Comparison of ENCODE assay signal across 26 cellular contexts in genomic region chr3:115095236-115095635, GRCh38.
"Had no signal": no experiment of that assay in that cellular context is flagged by ENCODE, and none has a peak within 500 bp of the region (broad histone marks: within the 10 kb centered on the region; RNA-seq: fewer than 3 reads in every experiment).

No MANE protein-coding gene starts in this region.

- H3K27ac Mint-ChIP-seq: activated CD8-positive, alpha-beta T cell treated with anti-CD3 and anti-CD28 coated beads, Interleukin-2, amount 10 ng/mL, durations not matched to agents 7 days and 5 days; activated naive CD4-positive, alpha-beta T cell treated with anti-CD3 and anti-CD28 coated beads, Interleukin-2, amount 50 U/mL, for 24 hours; T-helper 17 cell; WTC11 had no signal

- H3K27me3 ChIP-seq: body of pancreas had no signal

- H3K4me3 Mint-ChIP-seq: activated CD8-positive, alpha-beta T cell treated with anti-CD3 and anti-CD28 coated beads, Interleukin-2, amount 10 ng/mL, durations not matched to agents 7 days and 5 days; activated naive CD4-positive, alpha-beta T cell treated with anti-CD3 and anti-CD28 coated beads, Interleukin-2, amount 50 U/mL, for 24 hours; T-helper 17 cell; WTC11 had no signal

- DNase-seq: activated CD4-positive, alpha-beta T cell treated with anti-CD3 and anti-CD28 coated beads for 48 hours; activated CD4-positive, alpha-beta T cell treated with anti-CD3 and anti-CD28 coated beads, Interleukin-2, amount 50 U/mL, for 4 hours; activated CD4-positive, CD25-positive, alpha-beta regulatory T cell treated with anti-CD3 and anti-CD28 coated beads, Interleukin-2, amount 50 U/mL, for 72 hours; activated CD8-positive, alpha-beta memory T cell treated with anti-CD3 and anti-CD28 coated beads, Interleukin-2, amount 50 U/mL, for 48 hours; activated CD8-positive, alpha-beta T cell treated with anti-CD3 and anti-CD28 coated beads, Interleukin-2, amount 10 ng/mL, durations not matched to agents 7 days and 5 days; activated T-cell treated with anti-CD3 and anti-CD28 coated beads, Interleukin-2, amount 50 U/mL, for 1 hour; aorta; body of pancreas; central memory CD4-positive, alpha-beta T cell; MM.1S; NCI-H1105; NCI-H1436; NCI-H1694 treated with DMSO at 0.1 percent for 48 hours; NCI-H2081; NCI-H2171 treated with DMSO at 0.1 percent for 48 hours; NCI-H226; NCI-H526; NCI-H774; NK-92 treated with Interleukin-12 subunit alpha and Interleukin-12 subunit beta, amount 100 ng/mL, for 24 hours; PC-3; SHP77 treated with DMSO at 0.1 percent for 48 hours; T-helper 17 cell; T-helper 9 cell had no signal

- H3K27me3 Mint-ChIP-seq: activated naive CD4-positive, alpha-beta T cell treated with anti-CD3 and anti-CD28 coated beads, Interleukin-2, amount 50 U/mL, for 24 hours; T-helper 17 cell had no signal

- ATAC-seq: activated CD8-positive, alpha-beta T cell treated with anti-CD3 and anti-CD28 coated beads, Interleukin-2, amount 10 ng/mL, durations not matched to agents 7 days and 5 days; body of pancreas; PC-3; T-helper 17 cell; WTC11 had no signal

- H3K4me3 ChIP-seq: body of pancreas had no signal

- H3K36me3 Mint-ChIP-seq: activated naive CD4-positive, alpha-beta T cell treated with anti-CD3 and anti-CD28 coated beads, Interleukin-2, amount 50 U/mL, for 24 hours; WTC11 had no signal

- H3K9me3 Mint-ChIP-seq: activated naive CD4-positive, alpha-beta T cell treated with anti-CD3 and anti-CD28 coated beads, Interleukin-2, amount 50 U/mL, for 24 hours; WTC11 had no signal

- H3K9me3 ChIP-seq: body of pancreas had no signal

- FAIRE-seq: bronchial epithelial cell had no signal
